In the genomic region with DNA sequence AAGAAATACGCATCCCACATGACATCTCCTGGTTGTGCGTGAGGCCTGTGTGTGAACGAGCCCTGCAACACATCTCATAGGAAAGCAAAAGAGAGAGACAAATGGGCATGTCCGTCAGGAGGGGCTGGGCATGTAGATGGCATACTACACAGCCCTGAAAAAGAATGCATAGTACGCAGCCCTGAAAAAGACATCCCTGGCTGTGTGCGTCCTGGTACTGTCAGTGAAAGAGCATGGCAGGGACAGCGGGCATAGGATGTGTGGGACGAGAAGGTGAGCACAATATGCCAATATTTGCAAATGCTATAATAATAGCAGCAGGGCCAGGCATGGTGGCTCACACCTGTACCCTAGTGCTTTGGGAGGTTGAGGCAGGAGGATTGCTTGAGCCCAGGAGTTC, we compare ENCODE assay signal across 26 cellular contexts.
"Had no signal": no experiment of that assay in that cellular context is flagged by ENCODE, and none has a peak within 500 bp of the region (broad histone marks: within the 10 kb centered on the region; RNA-seq: fewer than 3 reads in every experiment).

No MANE protein-coding gene starts in this region.

- H3K36me3 ChIP-seq: esophagus muscularis mucosa, gastroesophageal sphincter, heart left ventricle, left lung, lower lobe of right lung had no signal

- DNase-seq: dermis blood vessel endothelial cell; dorsolateral prefrontal cortex; effector CD4-positive, alpha-beta T cell; effector memory CD4-positive, alpha-beta T cell; foreskin keratinocyte; heart left ventricle; hypothalamus; immature natural killer cell; islet precursor cell; kidney; kidney glomerular epithelial cell; left colon; left lung; left ventricle myocardium superior; lower lobe of right lung; mesenchymal stem cell; mucosa of descending colon; naive B cell had no signal

- H3K4me1 Mint-ChIP-seq: immature natural killer cell had no signal

- H3K36me3 Mint-ChIP-seq: immature natural killer cell, mesothelial cell of epicardium, naive B cell had no signal

- FAIRE-seq: colon, endothelial cell of umbilical vein, frontal cortex, kidney had no signal

- H3K4me2 ChIP-seq: hepatocyte had no signal

- H3K4me3 ChIP-seq: coronary artery, dorsolateral prefrontal cortex, esophagus muscularis mucosa, gastroesophageal sphincter, heart left ventricle, hepatocyte, left lung, lower lobe of right lung, mucosa of descending colon had no signal

- H3K4me1 ChIP-seq: foreskin keratinocyte, heart left ventricle, left lung, lower lobe of right lung had no signal

- H3K27me3 ChIP-seq: dorsolateral prefrontal cortex, esophagus muscularis mucosa, foreskin keratinocyte, gastroesophageal sphincter, hepatocyte had no signal

- ATAC-seq: foreskin keratinocyte, gastroesophageal sphincter, heart left ventricle, left colon, left lung, left ventricle myocardium superior, lower lobe of right lung, mucosa of descending colon had no signal

- H3K79me2 ChIP-seq: hepatocyte had no signal

- H3K27ac ChIP-seq: coronary artery, dorsolateral prefrontal cortex, esophagus muscularis mucosa, foreskin keratinocyte, gastroesophageal sphincter, heart left ventricle, hepatocyte, left lung, lower lobe of right lung had no signal

- H3K9me3 Mint-ChIP-seq: immature natural killer cell, mesothelial cell of epicardium had no signal

- H3K4me3 Mint-ChIP-seq: immature natural killer cell, mesothelial cell of epicardium, naive B cell had no signal

- H2AFZ ChIP-seq: hepatocyte had no signal

- H3K9me3 ChIP-seq: esophagus muscularis mucosa, gastroesophageal sphincter, heart left ventricle, lower lobe of right lung, mucosa of descending colon had no signal

- H3K27ac Mint-ChIP-seq: immature natural killer cell, mesothelial cell of epicardium had no signal
